24 cellular contexts compared by ENCODE assay signal in the genomic region with DNA sequence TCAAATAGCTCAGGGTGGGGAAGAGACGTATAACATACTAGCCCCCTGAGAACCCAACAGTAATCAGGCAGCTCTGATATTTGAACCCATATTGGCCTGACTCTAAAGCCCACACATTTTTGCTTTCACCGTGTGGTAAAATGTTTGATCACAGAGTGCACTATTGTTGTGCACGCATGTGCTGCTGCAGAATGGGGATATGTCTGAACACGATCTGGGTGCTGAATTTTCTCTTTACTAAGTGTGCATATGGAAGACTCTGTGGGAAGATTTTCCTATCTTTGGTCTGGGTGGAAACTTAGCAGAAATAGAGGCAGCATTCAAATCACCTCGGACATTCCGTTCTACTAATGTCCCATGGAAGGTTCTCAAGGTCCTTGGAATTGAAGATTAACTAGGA.
A peak's percentile ranks its signal among the peaks of the same experiment; 100 is the strongest.
DNase-seq lines count a peak whose midpoint lies in the region; ATAC-seq, FAIRE-seq and TF ChIP-seq lines count a peak whose summit lies in the region.
"Had no signal": no experiment of that assay in that cellular context is flagged by ENCODE, and none has a peak within 500 bp of the region (broad histone marks: within the 10 kb centered on the region; RNA-seq: fewer than 3 reads in every experiment).

No MANE protein-coding gene starts in this region.

- H4K20me1 ChIP-seq in mammary epithelial cell (ENCODE audit: insufficient read depth, low read length) (no peaks in the 10 kb centered on the region), keratinocyte (ENCODE audit: control insufficient read depth, extremely low read depth, insufficient read depth, low read length) (no peaks in the 10 kb centered on the region)
- H4K20me1 ChIP-seq: BLaER1 had no signal

- H3K4me3 ChIP-seq in mammary epithelial cell (replicated peaks in 1 of 3; ENCODE audit: insufficient read depth in 1 of 3, low read depth in 2 of 3, low read length in 3 of 3) (no peak overlapping the region), epithelial cell of esophagus (ENCODE audit: low read length) (no peak overlapping the region), keratinocyte (ENCODE audit: control insufficient read depth in 2 of 3, extremely low read depth in 1 of 3, insufficient read depth in 2 of 3, low read depth in 1 of 3, low read length in 3 of 3) (peak overlapping the region in 2 of 3 experiments; percentile 25 to 26)
- H3K4me3 ChIP-seq: BLaER1, GM23248, HAP-1 had no signal

- H3K9me3 ChIP-seq in mammary epithelial cell (replicated peaks; ENCODE audit: insufficient read depth, low read length) (no peaks in the 10 kb centered on the region), keratinocyte (ENCODE audit: control insufficient read depth, low read depth, low read length) (no peaks in the 10 kb centered on the region)
- H3K9me3 ChIP-seq: BLaER1, HAP-1 had no signal

- H3K36me3 ChIP-seq in mammary epithelial cell (ENCODE audit: insufficient read depth, low read length) (no peaks in the 10 kb centered on the region), keratinocyte (ENCODE audit: control insufficient read depth in 2 of 2, extremely low read depth in 1 of 2, insufficient read depth in 2 of 2, low read length in 2 of 2) (no peaks in the 10 kb centered on the region)
- H3K36me3 ChIP-seq: BLaER1, HAP-1 had no signal

- H3K27ac Mint-ChIP-seq in MCF 10A (ENCODE audit: low read depth, unreplicated experiment), result no peak overlapping the region
- H3K27ac Mint-ChIP-seq: B cell; CD4-positive, CD25-positive, alpha-beta regulatory T cell; CD8-positive, alpha-beta T cell; HFFc6 had no signal

- TF ChIP-seq CTCF in mammary epithelial cell (conservative IDR thresholded peaks at IDR 0.05 in 1 of 2, IDR thresholded peaks at IDR 0.05 in 1 of 2; ENCODE audit: extremely low read depth in 1 of 2, insufficient read depth in 1 of 2, low read depth in 1 of 2, low read length in 2 of 2) (no peak), MCF 10A (IDR thresholded peaks at IDR 0.05; ENCODE audit: unreplicated experiment) (no peak), epithelial cell of esophagus (IDR thresholded peaks at IDR 0.05; ENCODE audit: insufficient read depth, low read depth, low read length, missing control alignments) (no peak), keratinocyte (optimal IDR thresholded peaks at IDR 0.05 in 1 of 3, IDR thresholded peaks at IDR 0.05 in 1 of 3, conservative IDR thresholded peaks at IDR 0.05 in 1 of 3; ENCODE audit: extremely low read depth in 1 of 3, insufficient read depth in 2 of 3, low read length in 3 of 3) (no peak)

- H3K4me1 ChIP-seq in mammary epithelial cell (ENCODE audit: insufficient read depth, low read length) (peaks cover 6% of the 10 kb centered on the region), keratinocyte (ENCODE audit: control insufficient read depth, extremely low read depth, insufficient read depth, low read length) (peaks cover 17% of the 10 kb centered on the region)
- H3K4me1 ChIP-seq: BLaER1, HAP-1 had no signal

- intact Hi-C loops in mammary epithelial cell (cut with micrococcal nuclease), result loop anchor here (5.0 kb wide), 1 partner anchor 632 kb away; no protein-coding TSS in a partner anchor
- intact Hi-C loops in MCF 10A (cut with micrococcal nuclease), result no loop called here

- DNase-seq in mammary epithelial cell (peak; percentile 43), MCF 10A (ENCODE audit: unreplicated experiment) (no peak), epithelial cell of esophagus (ENCODE audit: low read depth) (peak; percentile 58), keratinocyte (ENCODE audit: low read depth, low spot score) (no peak), NCI-H187 treated with DMSO at 0.1 percent for 48 hours (lab: John Stamatoyannopoulos, UW) (no peak), left lobe of liver (ENCODE audit: low spot score) (no peak), DMS79 (lab: John Stamatoyannopoulos, UW) (no peak)
- DNase-seq: CD4-positive, CD25-positive, alpha-beta regulatory T cell; CD8-positive, alpha-beta T cell; DMS 273 treated with DMSO at 0.1 percent for 48 hours; DMS79 treated with DMSO at 0.1 percent for 48 hours; GF-D8; GM23248; HFFc6 had no signal

- POLR2A ChIA-PET in MCF 10A (lab: Yijun Ruan, JAX), result interaction anchor here (0.6 to 1.3 kb wide), 3 partner anchors 14 to 31 kb away, joined by 3 to 5 read pairs (median 3); no protein-coding TSS in a partner anchor

- ATAC-seq in left lobe of liver, result no peak
- ATAC-seq in GM21576 (IDR thresholded peaks at IDR 0.05; ENCODE audit: unreplicated experiment), result no peak
- ATAC-seq: CD8-positive, alpha-beta T cell had no signal

- no peak overlapping the region for H3K27ac ChIP-seq in mammary epithelial cell (ENCODE audit: insufficient read depth, low read depth, low read length)
- no peak overlapping the region for H3K27ac ChIP-seq in keratinocyte (ENCODE audit: control insufficient read depth, insufficient read depth, low read length)
- H3K27ac ChIP-seq: 22Rv1, BLaER1, C4-2B, GM23248 had no signal

- H3K9ac ChIP-seq in mammary epithelial cell (ENCODE audit: insufficient read depth, low read length) (no peak overlapping the region), keratinocyte (ENCODE audit: control insufficient read depth, extremely low read depth, insufficient read depth, low read length) (no peak overlapping the region)
- H3K9ac ChIP-seq: BLaER1, GM23248 had no signal

- WGBS in mammary epithelial cell (ENCODE audit: low coverage, missing lambda C conversion rate), result 32% methylated on average over 4 of the region's 6 CpGs

- H3K9me3 Mint-ChIP-seq in MCF 10A (ENCODE audit: unreplicated experiment), result no peaks in the 10 kb centered on the region
- H3K9me3 Mint-ChIP-seq: CD8-positive, alpha-beta T cell had no signal

- in situ Hi-C loops in mammary epithelial cell (cut with MboI; ENCODE audit: low sequenced_read_pairs in 2 of 2), result no loop called here

- H3K27me3 Mint-ChIP-seq in MCF 10A (ENCODE audit: insufficient read depth, unreplicated experiment), result no peaks in the 10 kb centered on the region
- H3K27me3 Mint-ChIP-seq: B cell; CD4-positive, CD25-positive, alpha-beta regulatory T cell had no signal

- H3K4me2 ChIP-seq in mammary epithelial cell (ENCODE audit: insufficient read depth, low read depth, low read length), result peak overlapping the region; percentile 63
- H3K4me2 ChIP-seq in keratinocyte (ENCODE audit: control insufficient read depth, extremely low read depth, insufficient read depth, low read depth, low read length), result peak overlapping the region; percentile 66
- H3K4me2 ChIP-seq: BLaER1 had no signal

- no peaks in the 10 kb centered on the region for H3K9me1 ChIP-seq in keratinocyte (ENCODE audit: control insufficient read depth, extremely low read depth, insufficient read depth, low read length)

- H3K36me3 Mint-ChIP-seq in MCF 10A (ENCODE audit: insufficient read depth, unreplicated experiment), result no peaks in the 10 kb centered on the region
- H3K36me3 Mint-ChIP-seq: CD4-positive, CD25-positive, alpha-beta regulatory T cell; CD8-positive, alpha-beta T cell had no signal

- CTCF ChIA-PET in mammary epithelial cell (lab: Charles Lee; ENCODE audit: low non-redundant PET), result no interaction called here
- CTCF ChIA-PET in MCF 10A (lab: Yijun Ruan, JAX), result interaction anchor here (0.6 to 0.7 kb wide), 2 partner anchors 542 to 1182 kb away, joined by 3 to 4 read pairs; no protein-coding TSS in a partner anchor

- no peaks in the 10 kb centered on the region for H3K79me2 ChIP-seq in mammary epithelial cell (ENCODE audit: insufficient read depth, low read length)
- H3K79me2 ChIP-seq in keratinocyte (ENCODE audit: control insufficient read depth, insufficient read depth, low read length), result no peaks in the 10 kb centered on the region

- H3K27me3 ChIP-seq in mammary epithelial cell (ENCODE audit: insufficient read depth, low read length) (no peaks in the 10 kb centered on the region), keratinocyte (ENCODE audit: control insufficient read depth, extremely low read depth, insufficient read depth, low read length) (no peaks in the 10 kb centered on the region)
- H3K27me3 ChIP-seq: BLaER1 had no signal

- H3K4me3 Mint-ChIP-seq in MCF 10A (ENCODE audit: unreplicated experiment), result no peak overlapping the region
- H3K4me3 Mint-ChIP-seq: B cell; CD4-positive, CD25-positive, alpha-beta regulatory T cell; CD8-positive, alpha-beta T cell; HFFc6 had no signal

- H2AFZ ChIP-seq in mammary epithelial cell (ENCODE audit: low read depth, low read length) (peak overlapping the region; percentile 93), keratinocyte (ENCODE audit: control insufficient read depth, low read length) (peak overlapping the region; percentile 92)
- H2AFZ ChIP-seq: GM23248 had no signal

- peaks cover 6% of the 10 kb centered on the region for H3K4me1 Mint-ChIP-seq in MCF 10A (ENCODE audit: insufficient read depth, unreplicated experiment)
- H3K4me1 Mint-ChIP-seq: B cell; CD4-positive, CD25-positive, alpha-beta regulatory T cell had no signal

- BruUV-seq in mammary epithelial cell (replicated peaks; lab: Mats Ljungman, UMichigan) (no TSS peak), MCF 10A (replicated peaks; lab: Mats Ljungman, UMichigan) (no TSS peak)

- dilution Hi-C loops in mammary epithelial cell (cut with HindIII; ENCODE audit: low sequenced_read_pairs), result no loop called here
- dilution Hi-C loops in keratinocyte (cut with MboI; ENCODE audit: extremely low pct_ligation_motif_present, low sequenced_read_pairs), result no loop called here

- FAIRE-seq in keratinocyte (lab: Jason Lieb, UNC), result peak; percentile 85
- FAIRE-seq: A204.1, D721Med, GM12891, GM18507 had no signal

Comparison
In these comparisons a context has a peak if more than half of its experiments do, and no peak if none do; other contexts are left out.
1. DNase-seq: peak in mammary epithelial cell (single experiment) and epithelial cell of esophagus (single experiment); none in MCF 10A (single experiment), keratinocyte (single experiment), NCI-H187 treated with DMSO at 0.1 percent for 48 hours (single experiment), left lobe of liver (single experiment) and DMS79 (single experiment).
2. H3K4me3 ChIP-seq: peak in keratinocyte (2 of 3); none in mammary epithelial cell (0 of 3) and epithelial cell of esophagus (single experiment).